ENCODE assay signal across 18 cellular contexts in the genomic region with DNA sequence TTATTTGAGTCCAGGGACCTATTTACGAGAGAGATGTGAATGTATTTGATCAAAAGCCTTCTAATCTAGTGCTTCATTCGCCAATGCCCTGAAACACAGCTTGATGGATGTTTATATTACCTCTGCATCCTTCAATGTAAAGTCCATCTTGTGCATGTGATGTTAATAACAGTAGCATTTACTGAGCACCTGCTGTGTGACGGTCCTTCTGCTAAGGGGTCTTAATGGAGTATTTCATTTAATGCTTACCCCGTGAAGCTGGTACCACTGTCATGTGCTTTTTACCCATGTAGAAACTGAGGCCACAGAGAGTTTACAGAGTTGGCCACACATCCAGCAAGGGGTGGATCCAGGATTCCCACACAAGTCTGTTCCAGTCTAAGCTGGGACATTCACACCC.
DNase-seq lines count a peak whose midpoint lies in the region; ATAC-seq lines count a peak whose summit lies in the region.
"Had no signal": no experiment of that assay in that cellular context is flagged by ENCODE, and none has a peak within 500 bp of the region (broad histone marks: within the 10 kb centered on the region; RNA-seq: fewer than 3 reads in every experiment).

No MANE protein-coding gene starts in this region.

- H3K4me3 Mint-ChIP-seq in activated CD4-positive, alpha-beta T cell treated with anti-CD3 and anti-CD28 coated beads, Interleukin-2, amount 10 ng/mL, durations not matched to agents 24 days and 14 days: no peak overlapping the region
- no peak overlapping the region for H3K4me3 Mint-ChIP-seq in activated CD8-positive, alpha-beta memory T cell treated with anti-CD3 and anti-CD28 coated beads, Interleukin-2, amount 10 ng/mL, durations not matched to agents 7 days and 5 days
- H3K4me3 Mint-ChIP-seq: B cell; CD4-positive, alpha-beta T cell; CD8-positive, alpha-beta T cell had no signal

- no peak overlapping the region for H3K4me3 ChIP-seq in H7 (ENCODE audit: insufficient read depth, low read depth, low read length)
- H3K4me3 ChIP-seq: A549; BLaER1 treated with 17β-estradiol and CSF1 and Interleukin-3, amounts not matched to agents 10 nM and 100 nM had no signal

- intact Hi-C loops in activated CD4-positive, alpha-beta T cell treated with anti-CD3 and anti-CD28 coated beads, Interleukin-2, amount 10 ng/mL, durations not matched to agents 24 days and 14 days (cut with micrococcal nuclease): no loop called here

- peak; percentile 26 for DNase-seq in activated CD4-positive, alpha-beta T cell treated with anti-CD3 and anti-CD28 coated beads, Interleukin-2, amount 10 ng/mL, durations not matched to agents 24 days and 14 days
- no peak for DNase-seq in activated CD4-positive, alpha-beta T cell treated with anti-CD3 and anti-CD28 coated beads, Interleukin-2, amount 50 U/mL, for 1 hour
- peak; percentile 26 for DNase-seq in activated CD8-positive, alpha-beta memory T cell treated with anti-CD3 and anti-CD28 coated beads, Interleukin-2, amount 10 ng/mL, durations not matched to agents 7 days and 5 days
- DNase-seq in activated CD8-positive, alpha-beta memory T cell treated with anti-CD3 and anti-CD28 coated beads for 24 hours: no peak
- DNase-seq in H7: peak; percentile 7
- peak; percentile 34 for DNase-seq in islet precursor cell
- DNase-seq in HUDEP-2 (lab: John Stamatoyannopoulos, UW; ENCODE audit: unreplicated experiment in 76 of 76): no peak
- DNase-seq in NCI-H2227 treated with DMSO at 0.1 percent for 48 hours (lab: John Stamatoyannopoulos, UW): no peak
- DNase-seq: AML-193; Caco-2; Calu3; CD4-positive, alpha-beta T cell; CD8-positive, alpha-beta T cell; DMS79 treated with DMSO at 0.1 percent for 48 hours; GF-D8 had no signal

- no peaks in the 10 kb centered on the region for H3K9me3 Mint-ChIP-seq in activated CD4-positive, alpha-beta T cell treated with anti-CD3 and anti-CD28 coated beads, Interleukin-2, amount 10 ng/mL, durations not matched to agents 24 days and 14 days
- no peaks in the 10 kb centered on the region for H3K9me3 Mint-ChIP-seq in activated CD8-positive, alpha-beta memory T cell treated with anti-CD3 and anti-CD28 coated beads, Interleukin-2, amount 10 ng/mL, durations not matched to agents 7 days and 5 days (ENCODE audit: low read depth)
- H3K9me3 Mint-ChIP-seq: CD4-positive, alpha-beta T cell; CD8-positive, alpha-beta T cell had no signal

- H3K27me3 ChIP-seq in H7 (ENCODE audit: control insufficient read depth, insufficient read depth, low read length): no peaks in the 10 kb centered on the region
- H3K27me3 ChIP-seq: BLaER1 treated with 17β-estradiol and CSF1 and Interleukin-3, amounts not matched to agents 10 nM and 100 nM had no signal

- ATAC-seq in activated CD8-positive, alpha-beta memory T cell treated with anti-CD3 and anti-CD28 coated beads, Interleukin-2, amount 10 ng/mL, durations not matched to agents 7 days and 5 days: no peak
- ATAC-seq: A549; CD8-positive, alpha-beta T cell had no signal

- no peaks in the 10 kb centered on the region for H3K36me3 ChIP-seq in H7 (replicated peaks; ENCODE audit: control insufficient read depth, insufficient read depth, low read length)
- H3K36me3 ChIP-seq: BLaER1 treated with 17β-estradiol and CSF1 and Interleukin-3, amounts not matched to agents 10 nM and 100 nM had no signal

- CTCF ChIA-PET in activated CD8-positive, alpha-beta memory T cell treated with anti-CD3 and anti-CD28 coated beads, Interleukin-2, amount 10 ng/mL, durations not matched to agents 7 days and 5 days (lab: Charles Lee): no interaction called here

- no peaks in the 10 kb centered on the region for H3K4me1 Mint-ChIP-seq in activated CD4-positive, alpha-beta T cell treated with anti-CD3 and anti-CD28 coated beads, Interleukin-2, amount 10 ng/mL, durations not matched to agents 24 days and 14 days
- no peaks in the 10 kb centered on the region for H3K4me1 Mint-ChIP-seq in activated CD8-positive, alpha-beta memory T cell treated with anti-CD3 and anti-CD28 coated beads, Interleukin-2, amount 10 ng/mL, durations not matched to agents 7 days and 5 days
- H3K4me1 Mint-ChIP-seq: B cell had no signal

- no peaks in the 10 kb centered on the region for H3K27me3 Mint-ChIP-seq in activated CD4-positive, alpha-beta T cell treated with anti-CD3 and anti-CD28 coated beads, Interleukin-2, amount 10 ng/mL, durations not matched to agents 24 days and 14 days
- H3K27me3 Mint-ChIP-seq in activated CD8-positive, alpha-beta memory T cell treated with anti-CD3 and anti-CD28 coated beads, Interleukin-2, amount 10 ng/mL, durations not matched to agents 7 days and 5 days: peaks cover 2% of the 10 kb centered on the region
- H3K27me3 Mint-ChIP-seq: B cell had no signal

- no peak overlapping the region for H3K27ac Mint-ChIP-seq in activated CD4-positive, alpha-beta T cell treated with anti-CD3 and anti-CD28 coated beads, Interleukin-2, amount 10 ng/mL, durations not matched to agents 24 days and 14 days
- H3K27ac Mint-ChIP-seq in activated CD8-positive, alpha-beta memory T cell treated with anti-CD3 and anti-CD28 coated beads, Interleukin-2, amount 10 ng/mL, durations not matched to agents 7 days and 5 days: no peak overlapping the region
- H3K27ac Mint-ChIP-seq: B cell; CD4-positive, alpha-beta T cell; CD8-positive, alpha-beta T cell had no signal

- H3K36me3 Mint-ChIP-seq in activated CD4-positive, alpha-beta T cell treated with anti-CD3 and anti-CD28 coated beads, Interleukin-2, amount 10 ng/mL, durations not matched to agents 24 days and 14 days (ENCODE audit: low read depth): no peaks in the 10 kb centered on the region
- H3K36me3 Mint-ChIP-seq in activated CD8-positive, alpha-beta memory T cell treated with anti-CD3 and anti-CD28 coated beads, Interleukin-2, amount 10 ng/mL, durations not matched to agents 7 days and 5 days: no peaks in the 10 kb centered on the region
- H3K36me3 Mint-ChIP-seq: CD8-positive, alpha-beta T cell had no signal

Comparison
In these comparisons a context has a peak if more than half of its experiments do, and no peak if none do; other contexts are left out.
1. DNase-seq: peak in activated CD4-positive, alpha-beta T cell treated with anti-CD3 and anti-CD28 coated beads, Interleukin-2, amount 10 ng/mL, durations not matched to agents 24 days and 14 days (single experiment), activated CD8-positive, alpha-beta memory T cell treated with anti-CD3 and anti-CD28 coated beads, Interleukin-2, amount 10 ng/mL, durations not matched to agents 7 days and 5 days (single experiment), H7 (single experiment) and islet precursor cell (single experiment); none in activated CD4-positive, alpha-beta T cell treated with anti-CD3 and anti-CD28 coated beads, Interleukin-2, amount 50 U/mL, for 1 hour (single experiment), activated CD8-positive, alpha-beta memory T cell treated with anti-CD3 and anti-CD28 coated beads for 24 hours (single experiment), HUDEP-2 (0 of 76) and NCI-H2227 treated with DMSO at 0.1 percent for 48 hours (single experiment).